ENCODE assay signal across 19 cellular contexts in genomic region chrX:44431206-44431605, GRCh38.
DNase-seq lines count a peak whose midpoint lies in the region; ATAC-seq, FAIRE-seq and TF ChIP-seq lines count a peak whose summit lies in the region.
"Had no signal": no experiment of that assay in that cellular context is flagged by ENCODE, and none has a peak within 500 bp of the region (broad histone marks: within the 10 kb centered on the region; RNA-seq: fewer than 3 reads in every experiment).

No MANE protein-coding gene starts in this region.

- H3K9me3 ChIP-seq in A673 (ENCODE audit: low read depth, low read length, poor library complexity, severe bottlenecking) (no peaks in the 10 kb centered on the region), HCT116 (ENCODE audit: control insufficient read depth in 1 of 2, insufficient read depth in 1 of 2, low read depth in 1 of 2, low read length in 2 of 2) (no peaks in the 10 kb centered on the region), ovary (no peaks in the 10 kb centered on the region)
- H3K9me3 ChIP-seq: SK-N-SH had no signal

- no peak overlapping the region for H2AFZ ChIP-seq in HCT116 (ENCODE audit: low read depth, low read length, poor library complexity, severe bottlenecking)

- no peak overlapping the region for H3K4me3 Mint-ChIP-seq in natural killer cell treated with Interleukin-12 subunit alpha and Interleukin-12 subunit beta and Interleukin-15 and Interleukin-18, amount 100 ng/mL, for 72 hours
- H3K4me3 Mint-ChIP-seq: activated naive CD8-positive, alpha-beta T cell treated with anti-CD3 and anti-CD28 coated beads, Interleukin-2, amount 50 U/mL, for 24 hours had no signal

- no peak for TF ChIP-seq RAD21 in HCT116 (IDR thresholded peaks at IDR 0.05; ENCODE audit: low read depth)

- ATAC-seq in HCT116 (0 out of 2 replicates have a peak, but pooled peaks have one; percentile 49), HG03135 (IDR thresholded peaks at IDR 0.05; ENCODE audit: unreplicated experiment) (no peak), GM21367 (IDR thresholded peaks at IDR 0.05; ENCODE audit: unreplicated experiment) (no peak)
- ATAC-seq in natural killer cell treated with Interleukin-12 subunit alpha and Interleukin-12 subunit beta and Interleukin-15 and Interleukin-18, amount 100 ng/mL, for 72 hours, result no peak
- ATAC-seq: activated naive CD8-positive, alpha-beta T cell treated with anti-CD3 and anti-CD28 coated beads, Interleukin-2, amount 50 U/mL, for 24 hours had no signal

- no peaks in the 10 kb centered on the region for H3K9me2 ChIP-seq in HCT116 (ENCODE audit: insufficient read depth)
- H3K9me2 ChIP-seq: SK-N-SH had no signal

- peak overlapping the region; percentile 25; the same call in 1 of the 2 replicates for H3K4me2 ChIP-seq in HCT116 (ENCODE audit: low read length)
- H3K4me2 ChIP-seq: SK-N-SH had no signal

- H3K27ac ChIP-seq in A673 (ENCODE audit: low read depth, low read length, poor library complexity, severe bottlenecking), result peak overlapping the region; percentile 2
- H3K27ac ChIP-seq in HCT116 (ENCODE audit: low read depth, low read length), result no peak overlapping the region
- H3K27ac ChIP-seq in ovary, result no peak overlapping the region
- H3K27ac ChIP-seq: coronary artery, VCaP had no signal

- RAD21 ChIA-PET in HCT116 (lab: Charles Lee; ENCODE audit: low non-redundant PET in 1 of 2, low total read pairs in 2 of 2, uncharacterized antibody in 2 of 2, unreplicated experiment in 2 of 2), result no interaction called here

- TF ChIP-seq POLR2A in HCT116 (IDR thresholded peaks at IDR 0.05; ENCODE audit: borderline replicate concordance, extremely low read depth, insufficient read depth, insufficient read length) (no peak), ovary (IDR thresholded peaks at IDR 0.05) (no peak)

- no peaks in the 10 kb centered on the region for H3K27me3 ChIP-seq in A673 (replicated peaks; ENCODE audit: insufficient read depth, low read depth, low read length, poor library complexity)
- H3K27me3 ChIP-seq in HCT116 (ENCODE audit: insufficient read depth, low read length), result no peaks in the 10 kb centered on the region
- no peaks in the 10 kb centered on the region for H3K27me3 ChIP-seq in ovary

- no TSS peak for BruUV-seq in A673 (replicated peaks; lab: Mats Ljungman, UMichigan)
- no TSS peak for BruUV-seq in HCT116 (replicated peaks; lab: Mats Ljungman, UMichigan)

- CTCF ChIA-PET in A673 (lab: Charles Lee), result no interaction called here
- CTCF ChIA-PET in HCT116 (lab: Charles Lee), result no interaction called here

- no peaks in the 10 kb centered on the region for H4K20me1 ChIP-seq in HCT116 (ENCODE audit: insufficient read depth)

- POLR2A ChIA-PET in A673 (lab: Charles Lee; ENCODE audit: low non-redundant PET) (no interaction called here), HCT116 (lab: Charles Lee) (no interaction called here)

- peak; percentile 57 for FAIRE-seq in RCC 7860 (lab: Jason Lieb, UNC)
- FAIRE-seq: GM19239 had no signal

- no peaks in the 10 kb centered on the region for H3K9me3 Mint-ChIP-seq in natural killer cell treated with Interleukin-12 subunit alpha and Interleukin-12 subunit beta and Interleukin-15 and Interleukin-18, amount 100 ng/mL, for 72 hours
- H3K9me3 Mint-ChIP-seq: activated naive CD8-positive, alpha-beta T cell treated with anti-CD3 and anti-CD28 coated beads, Interleukin-2, amount 50 U/mL, for 24 hours had no signal

- H3K36me3 ChIP-seq in A673 (ENCODE audit: insufficient read depth, low read length, poor library complexity, severe bottlenecking) (no peaks in the 10 kb centered on the region), HCT116 (ENCODE audit: control insufficient read depth in 1 of 2, insufficient read depth in 2 of 2, low read length in 2 of 2) (no peaks in the 10 kb centered on the region), ovary (no peaks in the 10 kb centered on the region)

- H3K27ac Mint-ChIP-seq in natural killer cell treated with Interleukin-12 subunit alpha and Interleukin-12 subunit beta and Interleukin-15 and Interleukin-18, amount 100 ng/mL, for 72 hours, result no peak overlapping the region
- H3K27ac Mint-ChIP-seq: activated naive CD8-positive, alpha-beta T cell treated with anti-CD3 and anti-CD28 coated beads, Interleukin-2, amount 50 U/mL, for 24 hours had no signal

- DNase-seq in A673 (ENCODE audit: low spot score) (peak; percentile 58), HCT116 (ENCODE audit: low read depth, low spot score) (peak; percentile 6), RCC 7860 (ENCODE audit: low spot score) (peak; percentile 22), fibroblast of villous mesenchyme (ENCODE audit: low read depth) (peak; percentile 3), ovary (no peak)
- no peak for DNase-seq in natural killer cell treated with Interleukin-12 subunit alpha and Interleukin-12 subunit beta and Interleukin-15 and Interleukin-18, amount 100 ng/mL, for 72 hours (ENCODE audit: low spot score)
- DNase-seq: activated CD8-positive, alpha-beta memory T cell treated with anti-CD3 and anti-CD28 coated beads, Interleukin-2, amount 50 U/mL, for 4 hours; activated naive CD8-positive, alpha-beta T cell treated with anti-CD3 and anti-CD28 coated beads, Interleukin-2, amount 50 U/mL, for 24 hours; GOT3; NCI-H1092 treated with DMSO at 0.1 percent for 48 hours; NCI-H82; retina; SK-N-SH; stimulated activated naive CD4-positive, alpha-beta T cell treated with Interleukin-2 at 50 U/mL for 16 hours had no signal

- H3K4me3 ChIP-seq in A673 (ENCODE audit: low read depth, low read length, poor library complexity, severe bottlenecking) (no peak overlapping the region), HCT116 (replicated peaks in 1 of 2; ENCODE audit: low read depth in 1 of 2, low read length in 2 of 2) (no peak overlapping the region), fibroblast of villous mesenchyme (ENCODE audit: low read depth, low read length) (no peak overlapping the region), ovary (no peak overlapping the region)
- H3K4me3 ChIP-seq: coronary artery had no signal

- H3K4me1 Mint-ChIP-seq in natural killer cell treated with Interleukin-12 subunit alpha and Interleukin-12 subunit beta and Interleukin-15 and Interleukin-18, amount 100 ng/mL, for 72 hours (ENCODE audit: low read depth in 2 of 2), result no peaks in the 10 kb centered on the region
- H3K4me1 Mint-ChIP-seq: activated naive CD8-positive, alpha-beta T cell treated with anti-CD3 and anti-CD28 coated beads, Interleukin-2, amount 50 U/mL, for 24 hours had no signal

- intact Hi-C loops in A673 (cut with micrococcal nuclease; ENCODE audit: unreplicated experiment), result loop anchor here (10.0 kb wide), 1 partner anchor 476 kb away; no protein-coding TSS in a partner anchor
- intact Hi-C loops in HCT116 (cut with micrococcal nuclease), result loop anchor here (5.0 kb wide), 1 partner anchor 121 kb away; no protein-coding TSS in a partner anchor
- intact Hi-C loops in ovary (cut with DNase I), result no loop called here

- H3K36me3 Mint-ChIP-seq in natural killer cell treated with Interleukin-12 subunit alpha and Interleukin-12 subunit beta and Interleukin-15 and Interleukin-18, amount 100 ng/mL, for 72 hours, result no peaks in the 10 kb centered on the region

- TF ChIP-seq CTCF in A673 (conservative IDR thresholded peaks at IDR 0.05; ENCODE audit: low read depth, low read length) (no peak), HCT116 (IDR thresholded peaks at IDR 0.05 in 2 of 3, conservative IDR thresholded peaks at IDR 0.05 in 1 of 3; ENCODE audit: borderline replicate concordance in 1 of 3, insufficient read depth in 1 of 3, low read depth in 2 of 3, low read length in 2 of 3) (no peak), fibroblast of villous mesenchyme (IDR thresholded peaks at IDR 0.05; ENCODE audit: insufficient read depth, low read depth, low read length) (no peak), ovary (IDR thresholded peaks at IDR 0.05) (no peak)

- H3K4me1 ChIP-seq in A673 (ENCODE audit: insufficient read depth, low read length, poor library complexity, severe bottlenecking) (peaks cover 14% of the 10 kb centered on the region), HCT116 (ENCODE audit: control insufficient read depth in 1 of 2, insufficient read depth in 2 of 2, low read length in 2 of 2) (peaks cover 0 to 16% of the 10 kb centered on the region in 2 experiments; a peak in 2 of 4 replicates), ovary (ENCODE audit: insufficient read depth) (no peaks in the 10 kb centered on the region)

- no peak overlapping the region for H3K9ac ChIP-seq in HCT116 (ENCODE audit: low read length)
- H3K9ac ChIP-seq: SK-N-SH had no signal

- no peaks in the 10 kb centered on the region for H3K79me2 ChIP-seq in HCT116 (ENCODE audit: insufficient read depth, low read length)

- TF ChIP-seq EP300 in ovary (IDR thresholded peaks at IDR 0.05), result no peak

- peaks cover 0 to 12% of the 10 kb centered on the region in 2 donors for H3K27me3 Mint-ChIP-seq in natural killer cell treated with Interleukin-12 subunit alpha and Interleukin-12 subunit beta and Interleukin-15 and Interleukin-18, amount 100 ng/mL, for 72 hours
- H3K27me3 Mint-ChIP-seq: activated naive CD8-positive, alpha-beta T cell treated with anti-CD3 and anti-CD28 coated beads, Interleukin-2, amount 50 U/mL, for 24 hours had no signal

TF ChIP-seq in HCT116, 20 proteins besides CTCF, POLR2A, EP300 and RAD21 (continues in another document):
- TF ChIP-seq FOSL1 (IDR thresholded peaks at IDR 0.05; ENCODE audit: low read depth), result 0 out of 2 replicates have a peak, but pooled peaks have one; percentile 28
- TF ChIP-seq REST (IDR thresholded peaks at IDR 0.05; ENCODE audit: low read depth), result no peak
- no peak for TF ChIP-seq SIN3A (IDR thresholded peaks at IDR 0.05; ENCODE audit: low read depth)

Comparison
In these comparisons a context has a peak if more than half of its experiments do, and no peak if none do; other contexts are left out.
1. DNase-seq: peak in A673 (single experiment), HCT116 (single experiment), RCC 7860 (single experiment) and fibroblast of villous mesenchyme (single experiment); none in ovary (0 of 5) and natural killer cell treated with Interleukin-12 subunit alpha and Interleukin-12 subunit beta and Interleukin-15 and Interleukin-18, amount 100 ng/mL, for 72 hours (single experiment).
2. intact Hi-C loops: an anchor here in A673 (10.0 kb wide) and HCT116 (5.0 kb wide); none called in ovary.